In the genomic region with DNA sequence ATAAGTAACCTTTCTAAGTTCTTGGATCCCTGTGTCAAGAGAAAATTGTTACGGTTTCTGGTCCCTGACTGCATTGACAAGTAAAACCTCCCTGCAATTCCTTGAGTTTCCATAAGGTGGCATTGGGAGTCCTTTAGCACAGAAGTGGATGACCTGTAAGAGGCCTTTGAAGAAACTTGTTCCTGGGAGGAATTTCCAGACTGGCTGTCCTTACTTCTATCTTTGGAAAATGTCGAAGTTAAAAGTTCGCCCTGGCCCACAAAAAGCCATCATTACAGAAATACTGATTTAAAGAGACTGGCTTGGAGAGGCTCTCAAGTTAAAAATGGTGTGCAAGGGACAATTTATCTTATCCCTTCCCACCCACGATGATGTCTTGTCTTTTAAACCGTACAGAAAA, we compare ENCODE assay signal across 8 cellular contexts.
A peak's percentile ranks its signal among the peaks of the same experiment; 100 is the strongest.
DNase-seq lines count a peak whose midpoint lies in the region; TF ChIP-seq lines count a peak whose summit lies in the region.

No MANE protein-coding gene starts in this region.

- peaks cover 7% of the 10 kb centered on the region for H3K36me3 Mint-ChIP-seq in neural progenitor cell

- H3K4me1 Mint-ChIP-seq in neural progenitor cell, result peaks cover 27% of the 10 kb centered on the region

- H3K9ac ChIP-seq in SK-N-MC (ENCODE audit: insufficient read length), result no peak overlapping the region
- H3K9ac ChIP-seq in neural progenitor cell, result no peak overlapping the region

- H3K9me3 Mint-ChIP-seq in neural progenitor cell, result peaks cover 3% of the 10 kb centered on the region

- peaks cover 4% of the 10 kb centered on the region for H3K4me1 ChIP-seq in neural progenitor cell

- no peaks in the 10 kb centered on the region for H3K27me3 ChIP-seq in neural progenitor cell

- H3F3A ChIP-seq in neural progenitor cell (ENCODE audit: low read depth), result no peaks in the 10 kb centered on the region

- no peaks in the 10 kb centered on the region for H4K20me1 ChIP-seq in neural progenitor cell (ENCODE audit: low read depth)

- peak; percentile 16 for DNase-seq in 8988T
- peak; percentile 86 for DNase-seq in GM03348 (ENCODE audit: low spot score)
- peak; percentile 71 for DNase-seq in HCEC 1CT
- DNase-seq in NB4 (ENCODE audit: low read depth), result peak; percentile 60
- DNase-seq in SK-N-MC (ENCODE audit: low read depth, low spot score), result peak; percentile 80
- peak; percentile 85 for DNase-seq in fibroblast of mammary gland (ENCODE audit: low read depth)
- peak; percentile 81 for DNase-seq in neural progenitor cell (ENCODE audit: low spot score)
- DNase-seq in activated gamma-delta T cell treated with Interleukin-2 at 50 U/mL for 16 hours, result no peak

- H3K27ac ChIP-seq in SK-N-MC, result no peak overlapping the region
- H3K27ac ChIP-seq in neural progenitor cell, result no peak overlapping the region

- no peaks in the 10 kb centered on the region for H3K36me3 ChIP-seq in SK-N-MC (ENCODE audit: insufficient read depth, low read length)
- no peaks in the 10 kb centered on the region for H3K36me3 ChIP-seq in neural progenitor cell

- H3K9me3 ChIP-seq in SK-N-MC (ENCODE audit: low read depth, low read length) (no peaks in the 10 kb centered on the region), neural progenitor cell (ENCODE audit: low read depth) (no peaks in the 10 kb centered on the region)

- no peak overlapping the region for H2AFZ ChIP-seq in neural progenitor cell (replicated peaks)

- H3K4me3 ChIP-seq in NB4 (ENCODE audit: low read depth, low read length), result no peak overlapping the region
- no peak overlapping the region for H3K4me3 ChIP-seq in SK-N-MC
- H3K4me3 ChIP-seq in fibroblast of mammary gland (ENCODE audit: control insufficient read depth, low read depth, low read length), result no peak overlapping the region
- no peak overlapping the region for H3K4me3 ChIP-seq in neural progenitor cell

- TF ChIP-seq POLR2A in NB4 (IDR thresholded peaks at IDR 0.05; ENCODE audit: extremely low read depth, insufficient read length), result no peak

- H3K27me3 Mint-ChIP-seq in neural progenitor cell (ENCODE audit: insufficient read depth, low read depth), result peaks cover 3% of the 10 kb centered on the region

- H3K27ac Mint-ChIP-seq in neural progenitor cell, result no peak overlapping the region

- no peaks in the 10 kb centered on the region for H3K79me2 ChIP-seq in neural progenitor cell (ENCODE audit: low read depth)

- no peak overlapping the region for H3K4me2 ChIP-seq in neural progenitor cell

- no peak overlapping the region for H3K4me3 Mint-ChIP-seq in neural progenitor cell

- TF ChIP-seq CTCF in NB4 (IDR thresholded peaks at IDR 0.05; ENCODE audit: low read depth, low read length) (peak; percentile 70), fibroblast of mammary gland (conservative IDR thresholded peaks at IDR 0.05; ENCODE audit: control insufficient read depth, insufficient read depth, low read depth, low read length) (peak; percentile 96), neural progenitor cell (IDR thresholded peaks at IDR 0.05) (peak; percentile 80)
